ENCODE assay signal across 35 cellular contexts in genomic region chr2:162185833-162186232, GRCh38.
"Had no signal": no experiment of that assay in that cellular context is flagged by ENCODE, and none has a peak within 500 bp of the region (broad histone marks: within the 10 kb centered on the region; RNA-seq: fewer than 3 reads in every experiment).

No MANE protein-coding gene starts in this region.

- DNase-seq: Karpas-422, Kasumi-1, MG63, MM.1S, MV-4-11, NCI-H1048, NCI-H1092, NCI-H1092 treated with DMSO at 0.1 percent for 48 hours, NCI-H1105, NCI-H1105 treated with DMSO at 0.1 percent for 48 hours, NCI-H1417, NCI-H1417 treated with DMSO at 0.1 percent for 48 hours, NCI-H1436, NCI-H1436 treated with DMSO at 0.1 percent for 48 hours, NCI-H146, NCI-H1694, NCI-H1694 treated with DMSO at 0.1 percent for 48 hours, NCI-H187, NCI-H187 treated with DMSO at 0.1 percent for 48 hours, NCI-H1930, NCI-H2029, NCI-H2029 treated with DMSO at 0.1 percent for 48 hours, NCI-H2081, NCI-H2081 treated with DMSO at 0.1 percent for 48 hours, NCI-H2107, NCI-H2171, NCI-H2171 treated with DMSO at 0.1 percent for 48 hours, NCI-H2227 treated with DMSO at 0.1 percent for 48 hours, NCI-H226, NCI-H345, NCI-H446, NCI-H446 treated with DMSO at 0.1 percent for 48 hours, NCI-H510A, NCI-H510A treated with DMSO at 0.1 percent for 48 hours, NCI-H524 had no signal
